9 cellular contexts compared by ENCODE assay signal in genomic region chr11:9719949-9720646, GRCh38. TPM values are rescaled to one million over a fixed set of nuclear protein-coding genes. Genes with fewer than 3 reads are reported as not detected.
DNase-seq lines count a peak whose midpoint lies in the region; ATAC-seq and TF ChIP-seq lines count a peak whose summit lies in the region.
"Had no signal": no experiment of that assay in that cellular context is flagged by ENCODE, and none has a peak within 500 bp of the region (broad histone marks: within the 10 kb centered on the region; RNA-seq: fewer than 3 reads in every experiment).

No MANE protein-coding gene starts in this region.

- H4K20me1 ChIP-seq in mammary epithelial cell (ENCODE audit: insufficient read depth, low read length): no peaks in the 10 kb centered on the region

- no peaks in the 10 kb centered on the region for H3K9me3 ChIP-seq in breast epithelium
- no peaks in the 10 kb centered on the region for H3K9me3 ChIP-seq in mammary epithelial cell (replicated peaks; ENCODE audit: insufficient read depth, low read length)
- H3K9me3 ChIP-seq in upper lobe of right lung: no peaks in the 10 kb centered on the region
- H3K9me3 ChIP-seq in neuronal stem cell (replicated peaks in 1 of 2; ENCODE audit: control insufficient read depth in 2 of 2, insufficient read depth in 1 of 2, low read depth in 1 of 2, low read length in 2 of 2): peaks cover 2% of the 10 kb centered on the region in 2 donors

- in situ Hi-C loops in mammary epithelial cell (cut with MboI; ENCODE audit: low sequenced_read_pairs in 2 of 2): no loop called here

- H2AFZ ChIP-seq in mammary epithelial cell (ENCODE audit: low read depth, low read length) (no peak overlapping the region), neuronal stem cell (ENCODE audit: low read length) (no peak overlapping the region)

- peaks cover 21% of the 10 kb centered on the region for H3K79me2 ChIP-seq in mammary epithelial cell (ENCODE audit: insufficient read depth, low read length)

- H3K4ac ChIP-seq in neuronal stem cell (ENCODE audit: low read length): no peak overlapping the region

- H3K27ac Mint-ChIP-seq in activated T-helper 1 cell treated with anti-CD3 and anti-CD28 coated beads, Interleukin-12 subunit alpha, Interleukin-12 subunit beta, Interleukin-2, Interleukin-4 antibody, amounts not matched to agents 30 ng/mL and 10 ng/mL and 1 ng/mL, durations not matched to agents 14 hours and 24 hours and 36 hours: no peak overlapping the region

- no peak for TF ChIP-seq CTCF in breast epithelium (IDR thresholded peaks at IDR 0.05)
- no peak for TF ChIP-seq CTCF in mammary epithelial cell (conservative IDR thresholded peaks at IDR 0.05 in 1 of 2, IDR thresholded peaks at IDR 0.05 in 1 of 2; ENCODE audit: extremely low read depth in 1 of 2, insufficient read depth in 1 of 2, low read depth in 1 of 2, low read length in 2 of 2)
- TF ChIP-seq CTCF in VCaP (conservative IDR thresholded peaks at IDR 0.05): no peak
- no peak for TF ChIP-seq CTCF in upper lobe of right lung (IDR thresholded peaks at IDR 0.05)

- H3K4me2 ChIP-seq in mammary epithelial cell (ENCODE audit: insufficient read depth, low read depth, low read length) (no peak overlapping the region), neuronal stem cell (ENCODE audit: insufficient read depth, low read length, poor library complexity, severe bottlenecking) (no peak overlapping the region)

- CTCF ChIA-PET in mammary epithelial cell (lab: Charles Lee; ENCODE audit: low non-redundant PET): no interaction called here

- peaks cover 4% of the 10 kb centered on the region for H3K9me3 Mint-ChIP-seq in activated T-helper 1 cell treated with anti-CD3 and anti-CD28 coated beads, Interleukin-12 subunit alpha, Interleukin-12 subunit beta, Interleukin-2, Interleukin-4 antibody, amounts not matched to agents 30 ng/mL and 10 ng/mL and 1 ng/mL, durations not matched to agents 14 hours and 24 hours and 36 hours
- H3K9me3 Mint-ChIP-seq: brain had no signal

- H3K27me3 Mint-ChIP-seq in activated T-helper 1 cell treated with anti-CD3 and anti-CD28 coated beads, Interleukin-12 subunit alpha, Interleukin-12 subunit beta, Interleukin-2, Interleukin-4 antibody, amounts not matched to agents 30 ng/mL and 10 ng/mL and 1 ng/mL, durations not matched to agents 14 hours and 24 hours and 36 hours (ENCODE audit: insufficient read depth): peaks cover 4% of the 10 kb centered on the region
- H3K27me3 Mint-ChIP-seq: brain had no signal

- H4K91ac ChIP-seq in neuronal stem cell (ENCODE audit: low read depth, low read length, poor library complexity): no peak overlapping the region

- H3K27ac ChIP-seq in breast epithelium (peak overlapping the region; percentile 88 to 90), mammary epithelial cell (ENCODE audit: insufficient read depth, low read depth, low read length) (no peak overlapping the region), VCaP (peak overlapping the region; percentile 22; the same call in 1 of the 2 replicates), upper lobe of right lung (peak overlapping the region; percentile 61), neuronal stem cell (replicated peaks; ENCODE audit: low read length) (no peak overlapping the region)

- intact Hi-C loops in breast epithelium (cut with DNase I; ENCODE audit: low total_unique reads) (no loop called here), mammary epithelial cell (cut with micrococcal nuclease) (no loop called here), left colon (cut with DNase I, micrococcal nuclease) (no loop called here), upper lobe of right lung (cut with DNase I) (no loop called here)
- intact Hi-C loops in activated T-helper 1 cell treated with anti-CD3 and anti-CD28 coated beads, Interleukin-12 subunit alpha, Interleukin-12 subunit beta, Interleukin-2, Interleukin-4 antibody, amounts not matched to agents 30 ng/mL and 10 ng/mL and 1 ng/mL, durations not matched to agents 14 hours and 24 hours and 36 hours (cut with micrococcal nuclease): no loop called here

- H2BK12ac ChIP-seq in neuronal stem cell (ENCODE audit: low read length): no peak overlapping the region

- H2BK15ac ChIP-seq in neuronal stem cell (ENCODE audit: low read length): no peak overlapping the region

- H3K36me3 ChIP-seq in breast epithelium: no peaks in the 10 kb centered on the region
- H3K36me3 ChIP-seq in mammary epithelial cell (ENCODE audit: insufficient read depth, low read length): no peaks in the 10 kb centered on the region
- no peaks in the 10 kb centered on the region for H3K36me3 ChIP-seq in upper lobe of right lung
- H3K36me3 ChIP-seq in neuronal stem cell (replicated peaks in 1 of 2; ENCODE audit: control insufficient read depth in 2 of 2, insufficient read depth in 2 of 2, low read length in 2 of 2): peaks cover 2 to 5% of the 10 kb centered on the region in 2 donors

- H3K4me1 Mint-ChIP-seq in activated T-helper 1 cell treated with anti-CD3 and anti-CD28 coated beads, Interleukin-12 subunit alpha, Interleukin-12 subunit beta, Interleukin-2, Interleukin-4 antibody, amounts not matched to agents 30 ng/mL and 10 ng/mL and 1 ng/mL, durations not matched to agents 14 hours and 24 hours and 36 hours (ENCODE audit: low read depth): peaks cover 22% of the 10 kb centered on the region

- TF ChIP-seq POLR2A in breast epithelium (IDR thresholded peaks at IDR 0.05): no peak

- H3K36me3 Mint-ChIP-seq in activated T-helper 1 cell treated with anti-CD3 and anti-CD28 coated beads, Interleukin-12 subunit alpha, Interleukin-12 subunit beta, Interleukin-2, Interleukin-4 antibody, amounts not matched to agents 30 ng/mL and 10 ng/mL and 1 ng/mL, durations not matched to agents 14 hours and 24 hours and 36 hours (ENCODE audit: low read depth): peaks cover 6% of the 10 kb centered on the region

- H3K27me3 ChIP-seq in breast epithelium (no peaks in the 10 kb centered on the region), mammary epithelial cell (ENCODE audit: insufficient read depth, low read length) (no peaks in the 10 kb centered on the region), upper lobe of right lung (no peaks in the 10 kb centered on the region), neuronal stem cell (ENCODE audit: control insufficient read depth in 3 of 3, insufficient read depth in 3 of 3, low read depth in 1 of 3, low read length in 3 of 3) (no peaks in the 10 kb centered on the region)

- peaks cover 0 to 4% of the 10 kb centered on the region in 2 donors for H3K4me1 ChIP-seq in breast epithelium
- H3K4me1 ChIP-seq in mammary epithelial cell (ENCODE audit: insufficient read depth, low read length): peaks cover 16% of the 10 kb centered on the region
- H3K4me1 ChIP-seq in upper lobe of right lung: peaks cover 23% of the 10 kb centered on the region
- peaks cover 0 to 6% of the 10 kb centered on the region in 2 donors for H3K4me1 ChIP-seq in neuronal stem cell (ENCODE audit: control insufficient read depth in 2 of 2, insufficient read depth in 1 of 2, low read depth in 1 of 2, low read length in 2 of 2)

- 90% methylated on average over 9 of the region's 9 CpGs for WGBS in mammary epithelial cell (ENCODE audit: low coverage, missing lambda C conversion rate)
- no CpG with 5 or more reads among the region's 9 CpGs for WGBS in neuronal stem cell (ENCODE audit: extremely low coverage in 2 of 2, insufficient read length in 2 of 2, insufficient replicate concordance in 1 of 2), 2 donors

- DNase-seq in breast epithelium (ENCODE audit: low spot score in 2 of 2): no peak
- DNase-seq in mammary epithelial cell: no peak
- DNase-seq in left colon: no peak
- no peak for DNase-seq in upper lobe of right lung
- no peak for DNase-seq in activated T-helper 1 cell treated with anti-CD3 and anti-CD28 coated beads, Interleukin-12 subunit alpha, Interleukin-12 subunit beta, Interleukin-2, Interleukin-4 antibody, amounts not matched to agents 30 ng/mL and 10 ng/mL and 1 ng/mL, durations not matched to agents 14 hours and 24 hours and 36 hours (ENCODE audit: low spot score)
- DNase-seq in activated naive CD4-positive, alpha-beta T cell treated with anti-CD3 and anti-CD28 coated beads, Interleukin-2, amount 50 U/mL, for 16 hours: no peak
- DNase-seq in neuronal stem cell (ENCODE audit: low spot score): no peak

- H3K9ac ChIP-seq in mammary epithelial cell (ENCODE audit: insufficient read depth, low read length): no peak overlapping the region
- no peak overlapping the region for H3K9ac ChIP-seq in neuronal stem cell (ENCODE audit: low read depth, low read length, poor library complexity)

- no TSS peak for BruUV-seq in mammary epithelial cell (replicated peaks; lab: Mats Ljungman, UMichigan)

- H2BK120ac ChIP-seq in neuronal stem cell (ENCODE audit: low read depth, low read length): no peak overlapping the region

- no peak overlapping the region for H2BK5ac ChIP-seq in neuronal stem cell (ENCODE audit: low read length)

- H3K79me1 ChIP-seq in neuronal stem cell (ENCODE audit: low read depth, low read length): no peaks in the 10 kb centered on the region

- no peak overlapping the region for H3K18ac ChIP-seq in neuronal stem cell (ENCODE audit: low read length)

- H4K8ac ChIP-seq in neuronal stem cell (ENCODE audit: low read depth, low read length): no peak overlapping the region

- no peak overlapping the region for H2AK5ac ChIP-seq in neuronal stem cell (ENCODE audit: low read depth, low read length)

- no peak overlapping the region for H3K4me3 ChIP-seq in breast epithelium
- H3K4me3 ChIP-seq in mammary epithelial cell (replicated peaks in 1 of 3; ENCODE audit: insufficient read depth in 1 of 3, low read depth in 2 of 3, low read length in 3 of 3): no peak overlapping the region
- H3K4me3 ChIP-seq in upper lobe of right lung: no peak overlapping the region
- no peak overlapping the region for H3K4me3 ChIP-seq in neuronal stem cell (ENCODE audit: low read length in 2 of 2)

- ATAC-seq in left colon (peak; percentile 52), upper lobe of right lung (peak; percentile 37)

- dilution Hi-C loops in mammary epithelial cell (cut with HindIII; ENCODE audit: low sequenced_read_pairs): no loop called here

- H3K23ac ChIP-seq in neuronal stem cell (ENCODE audit: low read depth, low read length, poor library complexity): no peak overlapping the region

- H3K14ac ChIP-seq in neuronal stem cell (ENCODE audit: low read length): no peak overlapping the region

- no peak overlapping the region for H3K4me3 Mint-ChIP-seq in activated T-helper 1 cell treated with anti-CD3 and anti-CD28 coated beads, Interleukin-12 subunit alpha, Interleukin-12 subunit beta, Interleukin-2, Interleukin-4 antibody, amounts not matched to agents 30 ng/mL and 10 ng/mL and 1 ng/mL, durations not matched to agents 14 hours and 24 hours and 36 hours
- H3K4me3 Mint-ChIP-seq: brain had no signal

RNA-seq across cellular contexts. Expression of gene SWAP70, which starts 56.2 kb away (rescaled TPM):
- total RNA-seq in breast epithelium (10 to 100 TPM; 36.8 to 64.5 (median 60.6) TPM), mammary epithelial cell (10 to 100 TPM; 40.4 to 51.2 TPM), left colon (10 to 100 TPM; 15.7 to 21.9 TPM), upper lobe of right lung (61.5 TPM)
- 16.7 TPM for polyA plus RNA-seq in mammary epithelial cell
- 27.4 TPM for polyA minus RNA-seq in mammary epithelial cell
- 6.3 and 8.5 TPM in 2 replicates for total RNA-seq in activated T-helper 1 cell treated with anti-CD3 and anti-CD28 coated beads, Interleukin-12 subunit alpha, Interleukin-12 subunit beta, Interleukin-2, Interleukin-4 antibody, amounts not matched to agents 30 ng/mL and 10 ng/mL and 1 ng/mL, durations not matched to agents 14 hours and 24 hours and 36 hours
- polyA plus RNA-seq in neuronal stem cell (2013, experiment 1 of 2): 20.5 TPM
- 21.1 TPM for polyA plus RNA-seq in neuronal stem cell (2013, experiment 2 of 2)

Comparison
In these comparisons a context has a peak if more than half of its experiments do, and no peak if none do; other contexts are left out.
1. H3K27ac ChIP-seq: peak in breast epithelium (2 of 2), VCaP (single experiment) and upper lobe of right lung (single experiment); none in mammary epithelial cell (single experiment) and neuronal stem cell (single experiment).